In genomic region chr16:4323845-4324478, GRCh38 we compare ENCODE assay signal across 10 cellular contexts. TPM values are rescaled to one million over a fixed set of nuclear protein-coding genes. Genes with fewer than 3 reads are reported as not detected.
DNase-seq lines count a peak whose midpoint lies in the region; ATAC-seq and TF ChIP-seq lines count a peak whose summit lies in the region.
"Had no signal": no experiment of that assay in that cellular context is flagged by ENCODE, and none has a peak within 500 bp of the region (broad histone marks: within the 10 kb centered on the region; RNA-seq: fewer than 3 reads in every experiment).

No MANE protein-coding gene starts in this region.

- peaks cover 7% of the 10 kb centered on the region for H3K4me1 Mint-ChIP-seq in activated CD4-positive, alpha-beta T cell treated with anti-CD3 and anti-CD28 coated beads, Interleukin-2, amount 10 ng/mL, durations not matched to agents 24 days and 14 days

- in situ Hi-C loops in GM23248 (cut with MboI) = loop anchor here (10.0 kb wide), 1 partner anchor 119 kb away; no protein-coding TSS in a partner anchor

- DNase-seq in GM23248 (peak; percentile 70), cerebellar cortex (ENCODE audit: low spot score) (peak; percentile 76), iris pigment epithelial cell (ENCODE audit: low read depth) (peak; percentile 55), smooth muscle cell (lab: John Stamatoyannopoulos, UW; ENCODE audit: unreplicated experiment) (peak; percentile 24), dedifferentiated amniotic fluid mesenchymal stem cell (ENCODE audit: extremely low spot score) (no peak), NOMO-1 treated with dmso at 0.1 percent for 144 hours (lab: John Stamatoyannopoulos, UW; ENCODE audit: unreplicated experiment) (no peak)
- no peak for DNase-seq in activated CD4-positive, alpha-beta T cell treated with anti-CD3 and anti-CD28 coated beads, Interleukin-2, amount 10 ng/mL, durations not matched to agents 24 days and 14 days
- DNase-seq: activated T-cell treated with anti-CD3 and anti-CD28 coated beads, Interleukin-2, amount 50 U/mL, for 24 hours; NCI-H748 treated with DMSO at 0.1 percent for 48 hours had no signal

- no peak for TF ChIP-seq CTCF in smooth muscle cell (IDR thresholded peaks at IDR 0.05; ENCODE audit: borderline replicate concordance, insufficient read depth, poor library complexity, severe bottlenecking)

- intact Hi-C loops in activated CD4-positive, alpha-beta T cell treated with anti-CD3 and anti-CD28 coated beads, Interleukin-2, amount 10 ng/mL, durations not matched to agents 24 days and 14 days (cut with micrococcal nuclease) = no loop called here

- no peak overlapping the region for H3K27ac Mint-ChIP-seq in activated CD4-positive, alpha-beta T cell treated with anti-CD3 and anti-CD28 coated beads, Interleukin-2, amount 10 ng/mL, durations not matched to agents 24 days and 14 days
- H3K27ac Mint-ChIP-seq: activated T-cell treated with anti-CD3 and anti-CD28 coated beads, Interleukin-2, amount 50 U/mL, for 24 hours had no signal

- H3K4me2 ChIP-seq in GM23248 (ENCODE audit: unreplicated experiment) (no peak overlapping the region), smooth muscle cell (peak overlapping the region; percentile 58)

- H3K4me3 ChIP-seq in GM23248 (no peak overlapping the region), smooth muscle cell (no peak overlapping the region)

- WGBS in GM23248 (ENCODE audit: low coverage in 1 of 2, low lambda C conversion rate in 2 of 2, missing lambda C conversion rate in 2 of 2), 2 experiments = 13 to 15% methylated on average over 11 to 12 of the region's 12 CpGs
- 38% methylated on average over 12 of the region's 12 CpGs for WGBS in smooth muscle cell (ENCODE audit: low lambda C conversion rate)

- no peaks in the 10 kb centered on the region for H3K36me3 ChIP-seq in GM23248 (ENCODE audit: low read depth)
- H3K36me3 ChIP-seq in smooth muscle cell (ENCODE audit: low read depth) = no peaks in the 10 kb centered on the region

- peaks cover 8% of the 10 kb centered on the region; the same call in 1 of the 2 replicates for H3K4me1 ChIP-seq in GM23248 (ENCODE audit: insufficient read depth)
- peaks cover 36% of the 10 kb centered on the region for H3K4me1 ChIP-seq in smooth muscle cell (ENCODE audit: low read depth)

- peaks cover 97% of the 10 kb centered on the region for H3K79me2 ChIP-seq in GM23248 (ENCODE audit: insufficient read depth)
- peaks cover 98% of the 10 kb centered on the region for H3K79me2 ChIP-seq in smooth muscle cell (ENCODE audit: low read depth)

- H3K4me3 Mint-ChIP-seq in activated CD4-positive, alpha-beta T cell treated with anti-CD3 and anti-CD28 coated beads, Interleukin-2, amount 10 ng/mL, durations not matched to agents 24 days and 14 days = no peak overlapping the region
- H3K4me3 Mint-ChIP-seq: activated T-cell treated with anti-CD3 and anti-CD28 coated beads, Interleukin-2, amount 50 U/mL, for 24 hours had no signal

- H3F3A ChIP-seq in GM23248 (ENCODE audit: insufficient read depth) (no peaks in the 10 kb centered on the region), smooth muscle cell (ENCODE audit: low read depth) (peaks cover 6% of the 10 kb centered on the region)

- no peak for ATAC-seq in HG03159 (IDR thresholded peaks at IDR 0.05; ENCODE audit: unreplicated experiment)

- no peaks in the 10 kb centered on the region for H3K9me2 ChIP-seq in GM23248 (ENCODE audit: insufficient read depth)

- H3K27me3 ChIP-seq in GM23248 (replicated peaks; ENCODE audit: insufficient read depth) (no peaks in the 10 kb centered on the region), smooth muscle cell (ENCODE audit: low read depth) (no peaks in the 10 kb centered on the region)

- no peaks in the 10 kb centered on the region for H3K9me3 Mint-ChIP-seq in activated CD4-positive, alpha-beta T cell treated with anti-CD3 and anti-CD28 coated beads, Interleukin-2, amount 10 ng/mL, durations not matched to agents 24 days and 14 days
- H3K9me3 Mint-ChIP-seq: activated T-cell treated with anti-CD3 and anti-CD28 coated beads, Interleukin-2, amount 50 U/mL, for 24 hours had no signal

- peaks cover 8% of the 10 kb centered on the region for H3K27me3 Mint-ChIP-seq in activated CD4-positive, alpha-beta T cell treated with anti-CD3 and anti-CD28 coated beads, Interleukin-2, amount 10 ng/mL, durations not matched to agents 24 days and 14 days
- H3K27me3 Mint-ChIP-seq: activated T-cell treated with anti-CD3 and anti-CD28 coated beads, Interleukin-2, amount 50 U/mL, for 24 hours had no signal

- H3K9me3 ChIP-seq in GM23248 (ENCODE audit: low read depth) = no peaks in the 10 kb centered on the region
- H3K9me3 ChIP-seq in smooth muscle cell (replicated peaks; ENCODE audit: low read depth) = no peaks in the 10 kb centered on the region

- no peaks in the 10 kb centered on the region for H3K36me3 Mint-ChIP-seq in activated CD4-positive, alpha-beta T cell treated with anti-CD3 and anti-CD28 coated beads, Interleukin-2, amount 10 ng/mL, durations not matched to agents 24 days and 14 days (ENCODE audit: low read depth)

- H2AFZ ChIP-seq in GM23248 (no peak overlapping the region), smooth muscle cell (ENCODE audit: low read depth) (no peak overlapping the region)

- H4K20me1 ChIP-seq in GM23248 (ENCODE audit: insufficient read depth) (no peaks in the 10 kb centered on the region; the same call in 1 of the 2 replicates), smooth muscle cell (ENCODE audit: low read depth) (peaks cover 63% of the 10 kb centered on the region)

- H3K9ac ChIP-seq in GM23248 = peak overlapping the region; percentile 42; the same call in 1 of the 2 replicates
- no peak overlapping the region for H3K9ac ChIP-seq in smooth muscle cell (ENCODE audit: low read depth)

- H3K27ac ChIP-seq in GM23248 (no peak overlapping the region; the same call in 1 of the 2 replicates), smooth muscle cell (ENCODE audit: low read depth) (peak overlapping the region; percentile 30)

RNA-seq across cellular contexts. Expression of gene GLIS2, which starts 8.1 kb away (rescaled TPM):
- 2.9 and 3.2 TPM in 2 replicates for total RNA-seq in GM23248 (2014; rRNA removed; shearing (Covaris generic))
- 6.8 and 7.3 TPM in 2 replicates for polyA plus RNA-seq in GM23248 (2016; fragmentation: Nextera tagmentation; extraction: Ambion mirVana)
- total RNA-seq in smooth muscle cell = 1.2 and 2.8 TPM in 2 replicates
- polyA plus RNA-seq in smooth muscle cell = 9.2 and 13.4 TPM in 2 replicates
- 1.0 and 1.4 TPM in 2 replicates for total RNA-seq in activated CD4-positive, alpha-beta T cell treated with anti-CD3 and anti-CD28 coated beads, Interleukin-2, amount 10 ng/mL, durations not matched to agents 24 days and 14 days

RNA-seq across cellular contexts. Expression of gene PAM16, which starts 27.2 kb away (rescaled TPM):
- 20.4 and 33.0 TPM in 2 replicates for total RNA-seq in GM23248 (2014; rRNA removed; shearing (Covaris generic))
- polyA plus RNA-seq in GM23248 (2016; fragmentation: Nextera tagmentation; extraction: Ambion mirVana) = 74.5 and 78.9 TPM in 2 replicates
- total RNA-seq in smooth muscle cell = 18.4 and 29.6 TPM in 2 replicates
- 47.7 and 52.2 TPM in 2 replicates for polyA plus RNA-seq in smooth muscle cell
- total RNA-seq in activated CD4-positive, alpha-beta T cell treated with anti-CD3 and anti-CD28 coated beads, Interleukin-2, amount 10 ng/mL, durations not matched to agents 24 days and 14 days = 93.5 and 104 TPM in 2 replicates

RNA-seq across cellular contexts. Expression of gene VASN, which starts 47.7 kb away (rescaled TPM):
- total RNA-seq in GM23248 (2014; rRNA removed; shearing (Covaris generic)) = 223 and 234 TPM in 2 replicates
- 160 and 169 TPM in 2 replicates for polyA plus RNA-seq in GM23248 (2016; fragmentation: Nextera tagmentation; extraction: Ambion mirVana)
- total RNA-seq in smooth muscle cell = 23.8 and 30.0 TPM in 2 replicates
- polyA plus RNA-seq in smooth muscle cell = 127 and 150 TPM in 2 replicates
- total RNA-seq in activated CD4-positive, alpha-beta T cell treated with anti-CD3 and anti-CD28 coated beads, Interleukin-2, amount 10 ng/mL, durations not matched to agents 24 days and 14 days = 0.16 TPM in 1 of 2 replicates, not detected in the other

RNA-seq across cellular contexts. Expression of gene TFAP4, which starts 51.1 kb away (rescaled TPM):
- 3.4 and 5.4 TPM in 2 replicates for total RNA-seq in GM23248 (2014; rRNA removed; shearing (Covaris generic))
- polyA plus RNA-seq in GM23248 (2016; fragmentation: Nextera tagmentation; extraction: Ambion mirVana) = 0.91 and 1.5 TPM in 2 replicates
- total RNA-seq in smooth muscle cell = 2.7 and 9.6 TPM in 2 replicates
- polyA plus RNA-seq in smooth muscle cell = 1.3 and 2.5 TPM in 2 replicates
- 46.1 and 53.4 TPM in 2 replicates for total RNA-seq in activated CD4-positive, alpha-beta T cell treated with anti-CD3 and anti-CD28 coated beads, Interleukin-2, amount 10 ng/mL, durations not matched to agents 24 days and 14 days

Comparison
In these comparisons a context has a peak if more than half of its experiments do, and no peak if none do; other contexts are left out.
1. DNase-seq: peak in GM23248 (single experiment), cerebellar cortex (single experiment), iris pigment epithelial cell (single experiment) and smooth muscle cell (single experiment); none in dedifferentiated amniotic fluid mesenchymal stem cell (single experiment), NOMO-1 treated with dmso at 0.1 percent for 144 hours (single experiment) and activated CD4-positive, alpha-beta T cell treated with anti-CD3 and anti-CD28 coated beads, Interleukin-2, amount 10 ng/mL, durations not matched to agents 24 days and 14 days (single experiment).
2. RNA of gene VASN, which starts 47.7 kb away (total RNA-seq): 223 to 234 TPM in GM23248 and 23.8 to 30.0 TPM in smooth muscle cell; 0.16 TPM in activated CD4-positive, alpha-beta T cell treated with anti-CD3 and anti-CD28 coated beads, Interleukin-2, amount 10 ng/mL, durations not matched to agents 24 days and 14 days; every median in the first group is over 10 times any median in the second.